Comparison of ENCODE assay signal across 10 cellular contexts in the genomic region with DNA sequence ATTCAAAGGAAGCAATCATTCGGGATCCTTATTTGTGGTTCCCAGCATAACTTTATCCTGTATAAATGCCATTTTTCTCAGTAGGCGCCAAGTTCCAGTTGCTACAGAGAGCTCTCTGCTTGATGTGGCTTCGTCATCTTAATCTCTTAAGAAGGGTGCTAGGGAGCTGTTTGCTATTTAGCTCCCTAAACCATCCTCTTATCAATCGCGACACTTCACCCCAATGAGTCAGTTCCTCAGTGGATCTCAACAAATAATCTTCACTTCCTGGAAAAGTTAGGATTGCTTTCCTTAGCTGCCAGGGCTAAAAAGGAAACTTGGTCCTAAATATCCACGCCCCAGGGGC. TPM values are rescaled to one million over a fixed set of nuclear protein-coding genes. Genes with fewer than 3 reads are reported as not detected.
DNase-seq lines count a peak whose midpoint lies in the region; ATAC-seq, FAIRE-seq and TF ChIP-seq lines count a peak whose summit lies in the region.
"Had no signal": no experiment of that assay in that cellular context is flagged by ENCODE, and none has a peak within 500 bp of the region (broad histone marks: within the 10 kb centered on the region; RNA-seq: fewer than 3 reads in every experiment).

No MANE protein-coding gene starts in this region.

- H3K36me3 ChIP-seq in endothelial cell of umbilical vein (ENCODE audit: control insufficient read depth in 2 of 2, extremely low read depth in 1 of 2, insufficient read depth in 2 of 2, low read length in 2 of 2) = no peaks in the 10 kb centered on the region
- H3K36me3 ChIP-seq in tibial nerve = no peaks in the 10 kb centered on the region
- H3K36me3 ChIP-seq in uterus = no peaks in the 10 kb centered on the region

- intact Hi-C loops in endothelial cell of umbilical vein (cut with micrococcal nuclease) = loop anchor here (1.0 to 10.0 kb wide), 6 partner anchors 164 to 1052 kb away; no protein-coding TSS in a partner anchor
- intact Hi-C loops in uterus (cut with DNase I; ENCODE audit: low total_unique reads) = no loop called here

- H3K4me1 Mint-ChIP-seq in activated naive CD4-positive, alpha-beta T cell treated with anti-CD3 and anti-CD28 coated beads, Interleukin-2, amount 10 ng/mL, durations not matched to agents 7 days and 5 days = peaks cover 16% of the 10 kb centered on the region

- no peaks in the 10 kb centered on the region for H3K9me1 ChIP-seq in endothelial cell of umbilical vein (replicated peaks; ENCODE audit: control insufficient read depth, extremely low read depth, insufficient read depth, low read length)

- H4K20me1 ChIP-seq in endothelial cell of umbilical vein (replicated peaks; ENCODE audit: control insufficient read depth, extremely low read depth, insufficient read depth, low read length) = no peaks in the 10 kb centered on the region

- H3K36me3 Mint-ChIP-seq in activated naive CD4-positive, alpha-beta T cell treated with anti-CD3 and anti-CD28 coated beads, Interleukin-2, amount 10 ng/mL, durations not matched to agents 7 days and 5 days = no peaks in the 10 kb centered on the region

- POLR2A ChIA-PET in endothelial cell of umbilical vein (lab: Charles Lee) = no interaction called here

- TF ChIP-seq POLR2A in endothelial cell of umbilical vein (IDR thresholded peaks at IDR 0.05; ENCODE audit: low read depth, low read length) = no peak
- no peak for TF ChIP-seq POLR2A in tibial nerve (IDR thresholded peaks at IDR 0.05)
- no peak for TF ChIP-seq POLR2A in uterus (IDR thresholded peaks at IDR 0.05)

- no peak overlapping the region for H3K9ac ChIP-seq in endothelial cell of umbilical vein (replicated peaks; ENCODE audit: extremely low read depth, insufficient read depth, low read length)

- no peak overlapping the region for H3K27ac Mint-ChIP-seq in activated naive CD4-positive, alpha-beta T cell treated with anti-CD3 and anti-CD28 coated beads, Interleukin-2, amount 10 ng/mL, durations not matched to agents 7 days and 5 days

- no TSS peak for BruUV-seq in endothelial cell of umbilical vein (replicated peaks; lab: Mats Ljungman, UMichigan)

- H3K4me3 ChIP-seq in endothelial cell of umbilical vein (replicated peaks in 1 of 3; ENCODE audit: insufficient read depth in 1 of 3, low read depth in 1 of 3, low read length in 3 of 3) = no peak overlapping the region
- H3K4me3 ChIP-seq in tibial nerve = peak overlapping the region in 3 of 4 donors; percentile 54 to 85 (median 80)
- no peak overlapping the region for H3K4me3 ChIP-seq in uterus

- TF ChIP-seq CTCF in endothelial cell of umbilical vein (IDR thresholded peaks at IDR 0.05; ENCODE audit: extremely low read depth in 1 of 2, insufficient read depth in 1 of 2, low read depth in 1 of 2, low read length in 2 of 2) (no peak), tibial nerve (IDR thresholded peaks at IDR 0.05) (no peak), uterus (IDR thresholded peaks at IDR 0.05) (no peak)

- no peaks in the 10 kb centered on the region for H3K79me2 ChIP-seq in endothelial cell of umbilical vein (ENCODE audit: control insufficient read depth, insufficient read depth, low read length)

- no peak overlapping the region for H3K27ac ChIP-seq in endothelial cell of umbilical vein (ENCODE audit: insufficient read depth, low read depth, low read length)
- peak overlapping the region in 2 of 4 donors; percentile 86 to 87 for H3K27ac ChIP-seq in tibial nerve
- H3K27ac ChIP-seq in uterus = no peak overlapping the region

- peak; percentile 11 for ATAC-seq in HG03354 (IDR thresholded peaks at IDR 0.05; ENCODE audit: poor library complexity, severe bottlenecking, unreplicated experiment)

- CTCF ChIA-PET in activated naive CD4-positive, alpha-beta T cell treated with anti-CD3 and anti-CD28 coated beads, Interleukin-2, amount 10 ng/mL, durations not matched to agents 7 days and 5 days (lab: Charles Lee) = interaction anchor here (0.9 to 1.5 kb wide), 8 partner anchors 12 to 1312 kb away, joined by 3 to 5 read pairs (median 4); no protein-coding TSS in a partner anchor
- CTCF ChIA-PET in endothelial cell of umbilical vein (lab: Charles Lee) = interaction anchor here (0.7 to 4.4 kb wide), 54 partner anchors 8 to 1312 kb away, joined by 3 to 94 read pairs (median 4); no protein-coding TSS in a partner anchor

- peak overlapping the region; percentile 85 for H3K4me2 ChIP-seq in endothelial cell of umbilical vein (ENCODE audit: insufficient read depth, low read length)

- dilution Hi-C loops in endothelial cell of umbilical vein (cut with MboI; ENCODE audit: extremely low pct_ligation_motif_present, low sequenced_read_pairs) = no loop called here

- H3K27me3 ChIP-seq in endothelial cell of umbilical vein (ENCODE audit: control insufficient read depth in 2 of 2, insufficient read depth in 2 of 2, low read length in 2 of 2) (peaks cover 17 to 25% of the 10 kb centered on the region in 2 experiments), tibial nerve (peaks cover 0 to 11% of the 10 kb centered on the region in 2 donors), uterus (peaks cover 0 to 23% of the 10 kb centered on the region in 2 donors)

- 16% methylated on average over 6 of the region's 6 CpGs for WGBS in tibial nerve, 2 donors

- H3K9me3 Mint-ChIP-seq in activated naive CD4-positive, alpha-beta T cell treated with anti-CD3 and anti-CD28 coated beads, Interleukin-2, amount 10 ng/mL, durations not matched to agents 7 days and 5 days = no peaks in the 10 kb centered on the region
- H3K9me3 Mint-ChIP-seq: activated T-cell treated with anti-CD3 and anti-CD28 coated beads, Interleukin-2, amount 50 U/mL, for 4 hours had no signal

- no peak for FAIRE-seq in endothelial cell of umbilical vein (lab: Jason Lieb, UNC)

- no peak for TF ChIP-seq EP300 in tibial nerve (IDR thresholded peaks at IDR 0.05)

- H3K4me1 ChIP-seq in endothelial cell of umbilical vein (ENCODE audit: control insufficient read depth, extremely low read depth, insufficient read depth, low read length) (peaks cover 9% of the 10 kb centered on the region), tibial nerve (peaks cover 0 to 17% (median 7%) of the 10 kb centered on the region in 4 donors), uterus (no peaks in the 10 kb centered on the region)

- H3K4me3 Mint-ChIP-seq in activated naive CD4-positive, alpha-beta T cell treated with anti-CD3 and anti-CD28 coated beads, Interleukin-2, amount 10 ng/mL, durations not matched to agents 7 days and 5 days = peak overlapping the region; percentile 42

- peaks cover 30% of the 10 kb centered on the region for H3K27me3 Mint-ChIP-seq in activated naive CD4-positive, alpha-beta T cell treated with anti-CD3 and anti-CD28 coated beads, Interleukin-2, amount 10 ng/mL, durations not matched to agents 7 days and 5 days

- H2AFZ ChIP-seq in endothelial cell of umbilical vein (ENCODE audit: low read depth, low read length) = no peak overlapping the region

- DNase-seq in activated naive CD4-positive, alpha-beta T cell treated with anti-CD3 and anti-CD28 coated beads, Interleukin-2, amount 10 ng/mL, durations not matched to agents 7 days and 5 days = no peak
- DNase-seq in activated naive CD4-positive, alpha-beta T cell (lab: John Stamatoyannopoulos, UW) = no peak
- DNase-seq in endothelial cell of umbilical vein (ENCODE audit: low read depth, low spot score) = no peak
- DNase-seq in tibial nerve (ENCODE audit: low spot score in 2 of 2) = no peak
- DNase-seq in ecto neural progenitor cell (ENCODE audit: low spot score) = no peak
- no peak for DNase-seq in NOMO-1 (lab: John Stamatoyannopoulos, UW; ENCODE audit: unreplicated experiment in 2 of 2)
- no peak for DNase-seq in uterus

- H3K9me3 ChIP-seq in endothelial cell of umbilical vein (replicated peaks; ENCODE audit: control insufficient read depth, insufficient read depth, low read length) (no peaks in the 10 kb centered on the region), tibial nerve (no peaks in the 10 kb centered on the region), uterus (no peaks in the 10 kb centered on the region)

TF ChIP-seq in endothelial cell of umbilical vein, 7 proteins besides CTCF, POLR2A, EP300 and RAD21:
- no peak for TF ChIP-seq POLR2AphosphoS5 (IDR thresholded peaks at IDR 0.05; ENCODE audit: insufficient read depth, low read depth, low read length)
- TF ChIP-seq EZH2 (IDR thresholded peaks at IDR 0.05; ENCODE audit: borderline replicate concordance, low read depth, low read length, severe bottlenecking) = no peak
- no peak for TF ChIP-seq JUN (IDR thresholded peaks at IDR 0.05; ENCODE audit: borderline replicate concordance, insufficient read depth, insufficient read length, low read depth)
- no peak for TF ChIP-seq MYC (IDR thresholded peaks at IDR 0.05; ENCODE audit: low read depth, low read length)
- TF ChIP-seq GATA2 (IDR thresholded peaks at IDR 0.05; ENCODE audit: insufficient read depth, insufficient read length, low read depth, low read length) = no peak

RNA-seq across cellular contexts. Expression of a gene that starts 1.3 kb away (rescaled TPM):
- total RNA-seq in endothelial cell of umbilical vein (2.1 TPM in 1 of 2 replicates, not detected in the other), tibial nerve (10 to 100 TPM in 3 of 4 donors, 1 to 10 TPM in 1; 8.1 to 20.8 (median 15.2) TPM), uterus (1 to 10 TPM in 2 of 4 donors, under 1 TPM in 1, not detected in 1; 0.59 to 1.1 (median 1.0) TPM)
- polyA plus RNA-seq in endothelial cell of umbilical vein = 0.03 and 0.08 TPM in 2 replicates
- 0.03 TPM in 1 of 2 replicates, not detected in the other for polyA plus RNA-seq in endothelial cell of umbilical vein (2011; cell fraction: cytosol; rRNA removed)
- polyA plus RNA-seq in endothelial cell of umbilical vein (2011; cell fraction: nucleus; rRNA removed) = not detected in 2 replicates
- polyA plus RNA-seq in endothelial cell of umbilical vein (2012) = not detected in 2 replicates
- 0.13 TPM in 1 of 2 replicates, not detected in the other for polyA minus RNA-seq in endothelial cell of umbilical vein
- polyA minus RNA-seq in endothelial cell of umbilical vein (2011; cell fraction: cytosol; rRNA and poly(A)+ RNA removed) = not detected
- polyA minus RNA-seq in endothelial cell of umbilical vein (2011; cell fraction: nucleus; rRNA and poly(A)+ RNA removed) = 0.38 TPM in 1 of 2 replicates, not detected in the other
- total RNA-seq: activated T-cell treated with anti-CD3 and anti-CD28 coated beads, Interleukin-2, amount 50 U/mL, for 4 hours; kidney epithelial cell had no signal

Comparison
In these comparisons a context has a peak if more than half of its experiments do, and no peak if none do; other contexts are left out.
1. H3K4me3 ChIP-seq: peak in tibial nerve (3 of 4); none in endothelial cell of umbilical vein (0 of 3) and uterus (0 of 2).